Comparison of ENCODE assay signal across 8 cellular contexts in the genomic region with DNA sequence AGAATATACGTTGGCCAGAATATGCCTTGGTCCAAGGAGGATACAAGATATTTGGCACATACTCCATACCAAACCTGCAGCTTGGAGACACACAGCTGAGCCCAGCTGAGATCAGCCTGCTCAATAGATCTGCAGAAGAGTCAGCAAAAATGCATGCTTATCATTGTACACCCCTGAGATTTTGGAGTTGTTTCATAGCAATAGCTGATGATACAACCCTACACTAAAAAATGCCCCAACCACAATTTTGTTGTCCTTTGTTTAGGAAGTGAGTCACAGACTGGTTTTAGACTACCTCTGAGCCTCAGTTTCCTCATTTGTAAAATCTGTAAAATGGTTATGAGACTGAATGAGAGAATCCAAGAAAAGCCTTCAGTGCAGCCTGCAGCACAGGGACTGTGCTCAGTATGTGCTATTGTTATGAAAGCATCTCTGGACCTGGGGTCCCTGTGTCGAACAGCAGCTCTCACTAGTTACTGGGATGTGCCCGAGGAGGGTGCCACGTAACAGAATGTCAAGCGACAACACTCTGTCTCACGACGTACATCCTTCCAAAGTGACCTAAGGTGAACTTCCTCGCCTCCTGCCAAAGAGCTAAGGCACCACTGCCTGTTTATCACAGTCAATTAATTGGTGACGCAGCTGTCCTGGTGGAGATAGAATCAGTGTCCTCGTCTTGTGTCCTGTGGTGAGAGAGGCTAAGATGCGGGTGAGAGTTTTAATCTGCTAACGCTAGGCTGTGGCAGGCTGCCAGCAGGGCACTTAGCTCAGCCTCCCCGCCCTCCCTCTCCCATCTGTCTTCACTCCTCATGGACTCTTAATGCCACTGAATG. TPM values are rescaled to one million over a fixed set of nuclear protein-coding genes. Genes with fewer than 3 reads are reported as not detected.
DNase-seq lines count a peak whose midpoint lies in the region; ATAC-seq, FAIRE-seq and TF ChIP-seq lines count a peak whose summit lies in the region.

No MANE protein-coding gene starts in this region.

- intact Hi-C loops in sciatic nerve (cut with DNase I) = no loop called here

- CTCF ChIA-PET in activated CD4-positive, alpha-beta memory T cell treated with anti-CD3 and anti-CD28 coated beads, Interleukin-2, amount 10 ng/mL, durations not matched to agents 7 days and 5 days (lab: Charles Lee) = interaction anchor here (0.6 to 3.6 kb wide), 4 partner anchors 12 to 499 kb away, joined by 3 to 10 read pairs (median 4); no protein-coding TSS in a partner anchor

- peak; percentile 72 for FAIRE-seq in GM12891 (lab: Jason Lieb, UNC)

- POLR2A ChIA-PET in activated CD4-positive, alpha-beta memory T cell treated with anti-CD3 and anti-CD28 coated beads, Interleukin-2, amount 10 ng/mL, durations not matched to agents 7 days and 5 days (lab: Charles Lee) = no interaction called here

- no peak overlapping the region for H3K4me3 Mint-ChIP-seq in activated CD4-positive, alpha-beta memory T cell treated with anti-CD3 and anti-CD28 coated beads, Interleukin-2, amount 10 ng/mL, durations not matched to agents 7 days and 5 days

- peak; percentile 77 for ATAC-seq in sciatic nerve
- ATAC-seq in GM21576 (IDR thresholded peaks at IDR 0.05; ENCODE audit: unreplicated experiment) = no peak
- ATAC-seq in GM18873 (IDR thresholded peaks at IDR 0.05; ENCODE audit: low FRiP score, unreplicated experiment) = no peak

- H3K4me1 Mint-ChIP-seq in activated CD4-positive, alpha-beta memory T cell treated with anti-CD3 and anti-CD28 coated beads, Interleukin-2, amount 10 ng/mL, durations not matched to agents 7 days and 5 days = peaks cover 15% of the 10 kb centered on the region

- no peak for DNase-seq in GM12891 (ENCODE audit: insufficient read length, low spot score)
- DNase-seq in NCI-H446 treated with DMSO at 0.1 percent for 48 hours (lab: John Stamatoyannopoulos, UW) = peak; percentile 72
- peak; percentile 32 for DNase-seq in fibroblast of gingiva (ENCODE audit: low read depth)
- no peak for DNase-seq in sciatic nerve (ENCODE audit: low spot score)
- no peak for DNase-seq in activated CD4-positive, alpha-beta memory T cell treated with anti-CD3 and anti-CD28 coated beads, Interleukin-2, amount 10 ng/mL, durations not matched to agents 7 days and 5 days
- DNase-seq in OCI-M2 (lab: John Stamatoyannopoulos, UW; ENCODE audit: unreplicated experiment) = no peak

- no peak for TF ChIP-seq POLR2A in GM12891 (IDR thresholded peaks at IDR 0.05; ENCODE audit: low read depth, low read length)

- no peak overlapping the region for H3K27ac Mint-ChIP-seq in activated CD4-positive, alpha-beta memory T cell treated with anti-CD3 and anti-CD28 coated beads, Interleukin-2, amount 10 ng/mL, durations not matched to agents 7 days and 5 days

- no peaks in the 10 kb centered on the region for H3K36me3 Mint-ChIP-seq in activated CD4-positive, alpha-beta memory T cell treated with anti-CD3 and anti-CD28 coated beads, Interleukin-2, amount 10 ng/mL, durations not matched to agents 7 days and 5 days (ENCODE audit: low read depth)

- no peaks in the 10 kb centered on the region for H3K9me3 Mint-ChIP-seq in activated CD4-positive, alpha-beta memory T cell treated with anti-CD3 and anti-CD28 coated beads, Interleukin-2, amount 10 ng/mL, durations not matched to agents 7 days and 5 days

- H3K27me3 Mint-ChIP-seq in activated CD4-positive, alpha-beta memory T cell treated with anti-CD3 and anti-CD28 coated beads, Interleukin-2, amount 10 ng/mL, durations not matched to agents 7 days and 5 days = no peaks in the 10 kb centered on the region

TF ChIP-seq in GM12891, 5 proteins besides CTCF, POLR2A, EP300 and RAD21:
- TF ChIP-seq PAX5 (IDR thresholded peaks at IDR 0.05; ENCODE audit: insufficient read depth, low read length, severe bottlenecking) = no peak
- no peak for TF ChIP-seq POLR2AphosphoS5 (IDR thresholded peaks at IDR 0.05; ENCODE audit: low read depth, low read length)
- no peak for TF ChIP-seq SPI1 (IDR thresholded peaks at IDR 0.05; ENCODE audit: low read depth, low read length)
- no peak for TF ChIP-seq POU2F2 (IDR thresholded peaks at IDR 0.05; ENCODE audit: low read depth, low read length)
- no peak for TF ChIP-seq TAF1 (IDR thresholded peaks at IDR 0.05; ENCODE audit: low read depth, low read length)

RNA-seq across cellular contexts. Expression of gene DHRS12, which starts 18.2 kb away (rescaled TPM):
- 9.3 TPM for polyA plus RNA-seq in GM12891 (2012; ENCODE audit: low read depth, missing spikeins)
- total RNA-seq in sciatic nerve = 18.8 TPM
- total RNA-seq in activated CD4-positive, alpha-beta memory T cell treated with anti-CD3 and anti-CD28 coated beads, Interleukin-2, amount 10 ng/mL, durations not matched to agents 7 days and 5 days = 1 to 10 TPM; 5.0 to 6.4 TPM

RNA-seq across cellular contexts. Expression of gene TMEM272, which starts 59.2 kb away (rescaled TPM):
- not detected for polyA plus RNA-seq in GM12891 (2012; ENCODE audit: low read depth, missing spikeins)
- total RNA-seq in sciatic nerve = 0.71 TPM
- total RNA-seq in activated CD4-positive, alpha-beta memory T cell treated with anti-CD3 and anti-CD28 coated beads, Interleukin-2, amount 10 ng/mL, durations not matched to agents 7 days and 5 days = under 1 TPM; 0.15 to 0.28 TPM

Comparison
In these comparisons a context has a peak if more than half of its experiments do, and no peak if none do; other contexts are left out.
1. DNase-seq: peak in NCI-H446 treated with DMSO at 0.1 percent for 48 hours (single experiment) and fibroblast of gingiva (single experiment); none in GM12891 (single experiment), sciatic nerve (single experiment), activated CD4-positive, alpha-beta memory T cell treated with anti-CD3 and anti-CD28 coated beads, Interleukin-2, amount 10 ng/mL, durations not matched to agents 7 days and 5 days (single experiment) and OCI-M2 (single experiment).